1 cellular context compared by ENCODE assay signal in genomic region chr2:159989249-159989648, GRCh38.
TF ChIP-seq lines count a peak whose summit lies in the region.

No MANE protein-coding gene starts in this region.

TF ChIP-seq in GM23338, 12 proteins besides CTCF, POLR2A, EP300 and RAD21 (continued from another document):
- TF ChIP-seq REST (IDR thresholded peaks at IDR 0.05; ENCODE audit: unreplicated experiment), result no peak
- no peak for TF ChIP-seq POLR2AphosphoS5 (IDR thresholded peaks at IDR 0.05; ENCODE audit: low read depth)
- TF ChIP-seq ETS1 (IDR thresholded peaks at IDR 0.05), result no peak
- TF ChIP-seq ZNF462 (CRISPR knock-in tag; IDR thresholded peaks at IDR 0.05), result no peak
